38 cellular contexts compared by ENCODE assay signal in genomic region chrX:147468600-147468999, GRCh38.
"Had no signal": no experiment of that assay in that cellular context is flagged by ENCODE, and none has a peak within 500 bp of the region (broad histone marks: within the 10 kb centered on the region; RNA-seq: fewer than 3 reads in every experiment).

No MANE protein-coding gene starts in this region.

- H3K4me3 Mint-ChIP-seq: activated B cell treated with CpG ODN at 0.5 μM for 24 hours; activated CD4-positive, alpha-beta memory T cell treated with anti-CD3 and anti-CD28 coated beads for 36 hours; activated CD4-positive, alpha-beta T cell treated with anti-CD3 and anti-CD28 coated beads, Interleukin-2, amount 10 ng/mL, durations not matched to agents 24 days and 14 days; activated CD8-positive, alpha-beta T cell treated with anti-CD3 and anti-CD28 coated beads for 36 hours; activated naive CD4-positive, alpha-beta T cell treated with anti-CD3 and anti-CD28 coated beads for 36 hours; activated naive CD8-positive, alpha-beta T cell treated with anti-CD3 and anti-CD28 coated beads for 36 hours; activated T-cell treated with anti-CD3 and anti-CD28 coated beads, Interleukin-2, amount 50 U/mL, for 4 hours; activated T-cell treated with anti-CD3 and anti-CD28 coated beads, Interleukin-2, amount 50 U/mL, for 72 hours; activated T-helper 1 cell treated with anti-CD3 and anti-CD28 coated beads, Interleukin-12 subunit alpha, Interleukin-12 subunit beta, Interleukin-2, Interleukin-4 antibody, amounts not matched to agents 30 ng/mL and 10 ng/mL and 1 ng/mL, durations not matched to agents 14 hours and 24 hours and 36 hours; activated T-helper 17 cell treated with anti-CD3 and anti-CD28 coated beads, Interleukin-2, amount 50 U/mL, for 72 hours; brain; central memory CD8-positive, alpha-beta T cell; T-helper 1 cell treated with Interleukin-12 subunit alpha and Interleukin-12 subunit beta and Interleukin-4 antibody, amounts not matched to agents 30 μg/mL and 1 μg/mL, for 36 hours; T-helper 2 cell treated with Interferon-gamma antibody and Interleukin-4, amounts not matched to agents 5 μg/mL and 100 μg/mL, for 36 hours had no signal

- DNase-seq: activated B cell treated with CpG ODN at 0.5 μM for 24 hours; activated CD4-positive, alpha-beta memory T cell treated with anti-CD3 and anti-CD28 coated beads for 36 hours; activated CD4-positive, alpha-beta T cell treated with anti-CD3 and anti-CD28 coated beads for 4 hours; activated CD4-positive, alpha-beta T cell treated with anti-CD3 and anti-CD28 coated beads, Interleukin-2, amount 10 ng/mL, durations not matched to agents 24 days and 14 days; activated CD4-positive, alpha-beta T cell treated with anti-CD3 and anti-CD28 coated beads, Interleukin-2, amount 50 U/mL, for 1 hour; activated CD4-positive, alpha-beta T cell treated with anti-CD3 and anti-CD28 coated beads, Interleukin-2, amount 50 U/mL, for 4 hours; activated CD4-positive, CD25-positive, alpha-beta regulatory T cell treated with anti-CD3 and anti-CD28 coated beads, Interleukin-2, amount 50 U/mL, for 72 hours; activated CD8-positive, alpha-beta memory T cell treated with anti-CD3 and anti-CD28 coated beads, Interleukin-2, amount 50 U/mL, for 4 hours; activated CD8-positive, alpha-beta T cell treated with anti-CD3 and anti-CD28 coated beads for 36 hours; activated effector memory CD4-positive, alpha-beta T cell treated with anti-CD3 and anti-CD28 coated beads, Interleukin-2, amount 50 U/mL, for 16 hours; activated gamma-delta T cell treated with Interleukin-2 at 50 U/mL for 16 hours; activated naive CD4-positive, alpha-beta T cell; activated naive CD4-positive, alpha-beta T cell treated with anti-CD3 and anti-CD28 coated beads for 36 hours; activated naive CD4-positive, alpha-beta T cell treated with anti-CD3 and anti-CD28 coated beads, Interleukin-2, amount 50 U/mL, for 16 hours; activated naive CD8-positive, alpha-beta T cell treated with anti-CD3 and anti-CD28 coated beads for 36 hours; activated T-cell treated with anti-CD3 and anti-CD28 coated beads for 4 hours; activated T-cell treated with anti-CD3 and anti-CD28 coated beads, Interleukin-2, amount 50 U/mL, for 1 hour; activated T-cell treated with anti-CD3 and anti-CD28 coated beads, Interleukin-2, amount 50 U/mL, for 4 hours; activated T-cell treated with anti-CD3 and anti-CD28 coated beads, Interleukin-2, amount 50 U/mL, for 72 hours; adrenal gland; amniotic stem cell; aorta; caudate nucleus; cerebellar nuclear complex; T-helper 1 cell; T-helper 2 cell; T-helper 9 cell had no signal

- H3K4me3 ChIP-seq: adrenal gland, cardiac muscle cell had no signal

- H3K27me3 Mint-ChIP-seq: activated B cell treated with CpG ODN at 0.5 μM for 24 hours; activated CD4-positive, alpha-beta memory T cell treated with anti-CD3 and anti-CD28 coated beads for 36 hours; activated CD4-positive, alpha-beta T cell treated with anti-CD3 and anti-CD28 coated beads, Interleukin-2, amount 10 ng/mL, durations not matched to agents 24 days and 14 days; activated CD8-positive, alpha-beta T cell treated with anti-CD3 and anti-CD28 coated beads for 36 hours; activated naive CD8-positive, alpha-beta T cell treated with anti-CD3 and anti-CD28 coated beads for 36 hours; activated T-helper 17 cell treated with anti-CD3 and anti-CD28 coated beads, Interleukin-2, amount 50 U/mL, for 72 hours; brain; central memory CD8-positive, alpha-beta T cell had no signal

- ATAC-seq: activated CD8-positive, alpha-beta T cell treated with anti-CD3 and anti-CD28 coated beads for 36 hours; activated naive CD4-positive, alpha-beta T cell treated with anti-CD3 and anti-CD28 coated beads, Interleukin-2, amount 50 U/mL, for 72 hours; activated T-cell treated with anti-CD3 and anti-CD28 coated beads, Interleukin-2, amount 50 U/mL, for 4 hours; activated T-cell treated with anti-CD3 and anti-CD28 coated beads, Interleukin-2, amount 50 U/mL, for 72 hours; activated T-helper 17 cell treated with anti-CD3 and anti-CD28 coated beads, Interleukin-2, amount 50 U/mL, for 72 hours had no signal

- H3K4me1 ChIP-seq: adrenal gland had no signal

- H3K36me3 Mint-ChIP-seq: activated CD4-positive, alpha-beta memory T cell treated with anti-CD3 and anti-CD28 coated beads for 36 hours; activated naive CD4-positive, alpha-beta T cell treated with anti-CD3 and anti-CD28 coated beads, Interleukin-2, amount 50 U/mL, for 72 hours; activated naive CD8-positive, alpha-beta T cell treated with anti-CD3 and anti-CD28 coated beads for 36 hours; brain had no signal

- H3K27ac ChIP-seq: adrenal gland, cardiac muscle cell, VCaP had no signal

- H3K27ac Mint-ChIP-seq: activated B cell treated with CpG ODN at 0.5 μM for 24 hours; activated CD4-positive, alpha-beta memory T cell treated with anti-CD3 and anti-CD28 coated beads for 36 hours; activated CD4-positive, alpha-beta T cell treated with anti-CD3 and anti-CD28 coated beads, Interleukin-2, amount 10 ng/mL, durations not matched to agents 24 days and 14 days; activated CD8-positive, alpha-beta T cell treated with anti-CD3 and anti-CD28 coated beads for 36 hours; activated naive CD4-positive, alpha-beta T cell treated with anti-CD3 and anti-CD28 coated beads for 36 hours; activated naive CD4-positive, alpha-beta T cell treated with anti-CD3 and anti-CD28 coated beads, Interleukin-2, amount 50 U/mL, for 72 hours; activated naive CD8-positive, alpha-beta T cell treated with anti-CD3 and anti-CD28 coated beads for 36 hours; activated T-cell treated with anti-CD3 and anti-CD28 coated beads, Interleukin-2, amount 50 U/mL, for 72 hours; activated T-helper 1 cell treated with anti-CD3 and anti-CD28 coated beads, Interleukin-12 subunit alpha, Interleukin-12 subunit beta, Interleukin-2, Interleukin-4 antibody, amounts not matched to agents 30 ng/mL and 10 ng/mL and 1 ng/mL, durations not matched to agents 14 hours and 24 hours and 36 hours; activated T-helper 17 cell treated with anti-CD3 and anti-CD28 coated beads, Interleukin-2, amount 50 U/mL, for 72 hours; brain; T-helper 1 cell treated with Interleukin-12 subunit alpha and Interleukin-12 subunit beta and Interleukin-4 antibody, amounts not matched to agents 30 μg/mL and 1 μg/mL, for 36 hours; T-helper 2 cell treated with Interferon-gamma antibody and Interleukin-4, amounts not matched to agents 5 μg/mL and 100 μg/mL, for 36 hours had no signal

- FAIRE-seq: bronchial epithelial cell, TTC549 had no signal

- H3K9me3 ChIP-seq: adrenal gland had no signal

- H3K36me3 ChIP-seq: adrenal gland, cardiac muscle cell had no signal

- H3K9me3 Mint-ChIP-seq: activated B cell treated with CpG ODN at 0.5 μM for 24 hours; activated CD4-positive, alpha-beta memory T cell treated with anti-CD3 and anti-CD28 coated beads for 36 hours; activated CD4-positive, alpha-beta T cell treated with anti-CD3 and anti-CD28 coated beads, Interleukin-2, amount 10 ng/mL, durations not matched to agents 24 days and 14 days; activated naive CD4-positive, alpha-beta T cell treated with anti-CD3 and anti-CD28 coated beads for 36 hours; activated T-cell treated with anti-CD3 and anti-CD28 coated beads, Interleukin-2, amount 50 U/mL, for 4 hours; activated T-cell treated with anti-CD3 and anti-CD28 coated beads, Interleukin-2, amount 50 U/mL, for 72 hours; activated T-helper 1 cell treated with anti-CD3 and anti-CD28 coated beads, Interleukin-12 subunit alpha, Interleukin-12 subunit beta, Interleukin-2, Interleukin-4 antibody, amounts not matched to agents 30 ng/mL and 10 ng/mL and 1 ng/mL, durations not matched to agents 14 hours and 24 hours and 36 hours; activated T-helper 17 cell treated with anti-CD3 and anti-CD28 coated beads, Interleukin-2, amount 50 U/mL, for 72 hours; T-helper 1 cell treated with Interleukin-12 subunit alpha and Interleukin-12 subunit beta and Interleukin-4 antibody, amounts not matched to agents 30 μg/mL and 1 μg/mL, for 36 hours; T-helper 2 cell treated with Interferon-gamma antibody and Interleukin-4, amounts not matched to agents 5 μg/mL and 100 μg/mL, for 36 hours had no signal

- H3K4me1 Mint-ChIP-seq: activated B cell treated with CpG ODN at 0.5 μM for 24 hours; activated CD4-positive, alpha-beta T cell treated with anti-CD3 and anti-CD28 coated beads, Interleukin-2, amount 10 ng/mL, durations not matched to agents 24 days and 14 days; activated naive CD8-positive, alpha-beta T cell treated with anti-CD3 and anti-CD28 coated beads for 36 hours; activated T-helper 17 cell treated with anti-CD3 and anti-CD28 coated beads, Interleukin-2, amount 50 U/mL, for 72 hours; brain; central memory CD8-positive, alpha-beta T cell had no signal

- H3K27me3 ChIP-seq: adrenal gland, cardiac muscle cell had no signal
